In the genomic region with DNA sequence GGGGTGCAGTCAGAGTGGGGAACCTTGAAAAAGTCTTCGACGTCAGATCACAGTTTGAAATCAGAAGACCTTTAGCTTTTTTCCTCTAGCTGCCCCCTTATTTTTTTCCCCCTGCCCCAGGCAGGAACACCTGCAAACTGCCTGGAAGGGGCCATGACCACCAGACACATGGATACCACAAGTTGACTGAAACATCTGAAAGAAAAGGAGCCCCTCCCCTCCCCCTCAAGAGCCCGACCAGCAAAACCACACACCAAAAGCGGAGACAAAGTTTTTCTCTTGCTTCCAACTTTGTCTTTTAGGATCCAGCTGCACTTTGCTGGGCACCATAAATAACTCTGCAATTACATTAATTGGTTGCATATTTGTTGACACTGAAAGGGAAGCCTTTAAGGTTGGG, we compare ENCODE assay signal across 26 cellular contexts. TPM values are rescaled to one million over a fixed set of nuclear protein-coding genes. Genes with fewer than 3 reads are reported as not detected.
DNase-seq lines count a peak whose midpoint lies in the region; ATAC-seq and TF ChIP-seq lines count a peak whose summit lies in the region.
"Had no signal": no experiment of that assay in that cellular context is flagged by ENCODE, and none has a peak within 500 bp of the region (broad histone marks: within the 10 kb centered on the region; RNA-seq: fewer than 3 reads in every experiment).

No MANE protein-coding gene starts in this region.

- intact Hi-C loops in PC-9 (cut with micrococcal nuclease; ENCODE audit: unreplicated experiment): no loop called here

- H3K4me3 Mint-ChIP-seq in osteocyte (ENCODE audit: unreplicated experiment): no peak overlapping the region
- H3K4me3 Mint-ChIP-seq: CD8-positive, alpha-beta T cell; IgD-negative memory B cell; T-cell had no signal

- H3K4me3 ChIP-seq in BLaER1 (no peak overlapping the region; the same call in 1 of the 2 replicates), DND-41 (ENCODE audit: low read depth in 1 of 2, low read length in 2 of 2) (no peak overlapping the region), coronary artery (no peak overlapping the region), PC-9 (no peak overlapping the region)
- H3K4me3 ChIP-seq: A549, SJSA1 had no signal

- H4K20me1 ChIP-seq in BLaER1: no peaks in the 10 kb centered on the region
- H4K20me1 ChIP-seq in DND-41 (ENCODE audit: insufficient read depth, low read length): no peaks in the 10 kb centered on the region
- no peaks in the 10 kb centered on the region for H4K20me1 ChIP-seq in PC-9 (ENCODE audit: insufficient read depth)

- CTCF ChIA-PET in PC-9 (lab: Charles Lee): no interaction called here

- no peaks in the 10 kb centered on the region for H3F3A ChIP-seq in PC-9 (ENCODE audit: insufficient read depth, low read depth)

- no peak overlapping the region for H3K27ac Mint-ChIP-seq in osteocyte (ENCODE audit: unreplicated experiment)
- H3K27ac Mint-ChIP-seq: CD8-positive, alpha-beta T cell; IgD-negative memory B cell; T-cell had no signal

- H3K9me3 ChIP-seq in BLaER1 (peaks cover 24% of the 10 kb centered on the region), DND-41 (ENCODE audit: insufficient read depth, low read length, severe bottlenecking) (no peaks in the 10 kb centered on the region), PC-9 (ENCODE audit: insufficient read depth, low read depth) (no peaks in the 10 kb centered on the region)
- H3K9me3 ChIP-seq: A549, Caco-2, SJSA1 had no signal

- H3K27ac ChIP-seq in BLaER1: peak overlapping the region; percentile 44
- no peak overlapping the region for H3K27ac ChIP-seq in DND-41 (ENCODE audit: low read length)
- no peak overlapping the region for H3K27ac ChIP-seq in coronary artery
- H3K27ac ChIP-seq in PC-9: no peak overlapping the region
- H3K27ac ChIP-seq: A549, C4-2B, HL-60, SJSA1 had no signal

- POLR2A ChIA-PET in PC-9 (lab: Charles Lee; ENCODE audit: unreplicated experiment): no interaction called here

- H3K4me1 Mint-ChIP-seq in osteocyte (ENCODE audit: unreplicated experiment): no peaks in the 10 kb centered on the region
- H3K4me1 Mint-ChIP-seq: IgD-negative memory B cell, T-cell had no signal

- BruUV-seq in PC-9 (replicated peaks; lab: Mats Ljungman, UMichigan): no TSS peak

- ATAC-seq in DND-41 (ENCODE audit: insufficient read depth, low read depth): peak; percentile 69
- ATAC-seq: A549; CD8-positive, alpha-beta T cell; PC-3; T-cell had no signal

- H3K27me3 ChIP-seq in BLaER1: no peaks in the 10 kb centered on the region
- peaks cover 5% of the 10 kb centered on the region for H3K27me3 ChIP-seq in DND-41 (ENCODE audit: insufficient read depth, low read length, poor library complexity)
- H3K27me3 ChIP-seq in PC-9 (ENCODE audit: insufficient read depth, low read depth): peaks cover 33% of the 10 kb centered on the region

- H3K79me2 ChIP-seq in DND-41 (ENCODE audit: insufficient read depth, low read length) (no peaks in the 10 kb centered on the region), PC-9 (ENCODE audit: low read depth) (no peaks in the 10 kb centered on the region)

- H3K9ac ChIP-seq in BLaER1 (no peak overlapping the region), DND-41 (ENCODE audit: low read depth, low read length) (no peak overlapping the region)

- no peaks in the 10 kb centered on the region for H3K9me2 ChIP-seq in PC-9 (ENCODE audit: insufficient read depth)

- peaks cover 57% of the 10 kb centered on the region for H3K4me1 ChIP-seq in BLaER1
- peaks cover 13% of the 10 kb centered on the region for H3K4me1 ChIP-seq in DND-41 (ENCODE audit: insufficient read depth, low read length)
- no peaks in the 10 kb centered on the region; the same call in 1 of the 2 replicates for H3K4me1 ChIP-seq in PC-9 (replicated peaks; ENCODE audit: insufficient read depth)
- H3K4me1 ChIP-seq: A549, SJSA1 had no signal

- no peaks in the 10 kb centered on the region for H3K36me3 Mint-ChIP-seq in osteocyte (ENCODE audit: unreplicated experiment)
- H3K36me3 Mint-ChIP-seq: CD8-positive, alpha-beta T cell; IgD-negative memory B cell; T-cell had no signal

- no peak for TF ChIP-seq CTCF in DND-41 (IDR thresholded peaks at IDR 0.05; ENCODE audit: borderline replicate concordance, extremely low read depth, low read length, poor library complexity, severe bottlenecking)
- no peak for TF ChIP-seq CTCF in coronary artery (IDR thresholded peaks at IDR 0.05)
- no peak for TF ChIP-seq CTCF in osteocyte (IDR thresholded peaks at IDR 0.05)
- TF ChIP-seq CTCF in PC-9 (conservative IDR thresholded peaks at IDR 0.05): no peak

- H3K4me2 ChIP-seq in BLaER1 (peak overlapping the region; percentile 76), DND-41 (ENCODE audit: insufficient read depth, low read length) (no peak overlapping the region), PC-9 (no peak overlapping the region)
- H3K4me2 ChIP-seq: A549 had no signal

- H3K27me3 Mint-ChIP-seq in osteocyte (ENCODE audit: unreplicated experiment): peaks cover 21% of the 10 kb centered on the region

- no peak overlapping the region for H2AFZ ChIP-seq in DND-41 (ENCODE audit: low read depth, low read length)
- no peak overlapping the region for H2AFZ ChIP-seq in PC-9

- H3K36me3 ChIP-seq in BLaER1 (no peaks in the 10 kb centered on the region), DND-41 (ENCODE audit: insufficient read depth, low read length) (no peaks in the 10 kb centered on the region), PC-9 (ENCODE audit: low read depth) (no peaks in the 10 kb centered on the region)
- H3K36me3 ChIP-seq: SJSA1 had no signal

- H3K9me3 Mint-ChIP-seq in osteocyte (ENCODE audit: unreplicated experiment): no peaks in the 10 kb centered on the region
- H3K9me3 Mint-ChIP-seq: CD8-positive, alpha-beta T cell; IgD-negative memory B cell; T-cell had no signal

- DNase-seq in DND-41 (peak; percentile 59), coronary artery (ENCODE audit: low spot score) (peak; percentile 7), osteocyte (ENCODE audit: extremely low spot score, unreplicated experiment) (peak; percentile 34), PC-9 (no peak), putamen (ENCODE audit: low spot score) (no peak)
- DNase-seq in stimulated activated CD4-positive, alpha-beta T cell treated with anti-CD3 and anti-CD28 coated beads, Interleukin-2, amount 100 ng/mL, for 24 hours: no peak
- DNase-seq: AML-193; Caco-2; CD8-positive, alpha-beta T cell; DMS79 treated with DMSO at 0.1 percent for 48 hours; NCI-H1048; NCI-H1436; NCI-H2107; NCI-H526 treated with DMSO at 0.1 percent for 48 hours; NK-92 treated with Interleukin-12 subunit alpha and Interleukin-12 subunit beta, amount 100 ng/mL, for 24 hours; PC-3; Right ventricle myocardium superior; T-cell had no signal

RNA-seq across cellular contexts. Expression of gene SMOC1, which starts 26.3 kb away (rescaled TPM):
- 1.4 and 2.0 TPM in 2 replicates for total RNA-seq in osteocyte
- not detected in 2 replicates for total RNA-seq in PC-9 (2021)
- total RNA-seq: CD8-positive, alpha-beta T cell; PC-3; RPMI7951; SJSA1; T-cell had no signal

RNA-seq across cellular contexts. Expression of gene SLC10A1, which starts 55.9 kb away (rescaled TPM):
- total RNA-seq in osteocyte (not detected in 2 replicates), PC-9 (2021) (not detected in 2 replicates)
- total RNA-seq: CD8-positive, alpha-beta T cell; NCI-H460; PC-3; Right ventricle myocardium superior; RPMI7951; SJSA1 had no signal

Comparison
In these comparisons a context has a peak if more than half of its experiments do, and no peak if none do; other contexts are left out.
1. DNase-seq: peak in DND-41 (single experiment), coronary artery (single experiment) and osteocyte (single experiment); none in PC-9 (0 of 2), putamen (single experiment) and stimulated activated CD4-positive, alpha-beta T cell treated with anti-CD3 and anti-CD28 coated beads, Interleukin-2, amount 100 ng/mL, for 24 hours (0 of 2).